Comparison of ENCODE assay signal across 2 cellular contexts in genomic region chr5:1226231-1226630, GRCh38.
TF ChIP-seq lines count a peak whose summit lies in the region.

No MANE protein-coding gene starts in this region.

TF ChIP-seq in GM23338, 12 proteins besides CTCF, POLR2A, EP300 and RAD21:
- TF ChIP-seq JUNB (IDR thresholded peaks at IDR 0.05; ENCODE audit: unreplicated experiment), result no peak
- no peak for TF ChIP-seq ZNF331 (CRISPR knock-in tag; IDR thresholded peaks at IDR 0.05; ENCODE audit: low read depth)
- no peak for TF ChIP-seq STAT1 (IDR thresholded peaks at IDR 0.05; ENCODE audit: unreplicated experiment)
- TF ChIP-seq ZNF462 (CRISPR knock-in tag; IDR thresholded peaks at IDR 0.05), result no peak
- TF ChIP-seq REST (IDR thresholded peaks at IDR 0.05; ENCODE audit: unreplicated experiment), result no peak
- TF ChIP-seq EZH2 (IDR thresholded peaks at IDR 0.05; ENCODE audit: low read depth, unreplicated experiment), result no peak
- TF ChIP-seq EZH2phosphoT487 (IDR thresholded peaks at IDR 0.05; ENCODE audit: unreplicated experiment), result no peak
- TF ChIP-seq CREB1 (CRISPR knock-in tag; IDR thresholded peaks at IDR 0.05; ENCODE audit: low read depth), result no peak
- TF ChIP-seq ZNF114 (CRISPR knock-in tag; IDR thresholded peaks at IDR 0.05), result no peak
- TF ChIP-seq ETS1 (IDR thresholded peaks at IDR 0.05), result no peak
- no peak for TF ChIP-seq POLR2AphosphoS5 (IDR thresholded peaks at IDR 0.05; ENCODE audit: low read depth)
- no peak for TF ChIP-seq NANOG (IDR thresholded peaks at IDR 0.05; ENCODE audit: borderline replicate concordance)

TF ChIP-seq in IMR-90, 13 proteins besides CTCF, POLR2A, EP300 and RAD21:
- no peak for TF ChIP-seq MAFK (IDR thresholded peaks at IDR 0.05; ENCODE audit: low read depth, low read length)
- TF ChIP-seq CHD1 (IDR thresholded peaks at IDR 0.05; ENCODE audit: low read depth, low read length), result no peak
- no peak for TF ChIP-seq RFX5 (IDR thresholded peaks at IDR 0.05; ENCODE audit: low read depth, low read length)
- TF ChIP-seq MXI1 (IDR thresholded peaks at IDR 0.05; ENCODE audit: borderline replicate concordance, low read depth, low read length), result no peak
- TF ChIP-seq ELK1 (IDR thresholded peaks at IDR 0.05; ENCODE audit: borderline replicate concordance, low read depth, low read length), result no peak
- TF ChIP-seq SMC3 (IDR thresholded peaks at IDR 0.05; ENCODE audit: low read depth, low read length), result no peak
- no peak for TF ChIP-seq FOS (IDR thresholded peaks at IDR 0.05; ENCODE audit: low read depth, low read length)
- TF ChIP-seq RCOR1 (IDR thresholded peaks at IDR 0.05; ENCODE audit: insufficient replicate concordance, low read length), result no peak
- TF ChIP-seq MAZ (IDR thresholded peaks at IDR 0.05; ENCODE audit: borderline replicate concordance, low read depth, low read length), result no peak
- TF ChIP-seq BHLHE40 (IDR thresholded peaks at IDR 0.05; ENCODE audit: low read depth, low read length), result no peak
- TF ChIP-seq NFE2L2 (IDR thresholded peaks at IDR 0.05; ENCODE audit: low read depth, low read length), result no peak
- no peak for TF ChIP-seq USF2 (IDR thresholded peaks at IDR 0.05; ENCODE audit: low read depth, low read length)
- TF ChIP-seq CEBPB (IDR thresholded peaks at IDR 0.05; ENCODE audit: low read depth, low read length), result no peak
TF ChIP-seq in IMR-90: peak in this region for 0.
